ENCODE assay signal across 10 cellular contexts in the genomic region with DNA sequence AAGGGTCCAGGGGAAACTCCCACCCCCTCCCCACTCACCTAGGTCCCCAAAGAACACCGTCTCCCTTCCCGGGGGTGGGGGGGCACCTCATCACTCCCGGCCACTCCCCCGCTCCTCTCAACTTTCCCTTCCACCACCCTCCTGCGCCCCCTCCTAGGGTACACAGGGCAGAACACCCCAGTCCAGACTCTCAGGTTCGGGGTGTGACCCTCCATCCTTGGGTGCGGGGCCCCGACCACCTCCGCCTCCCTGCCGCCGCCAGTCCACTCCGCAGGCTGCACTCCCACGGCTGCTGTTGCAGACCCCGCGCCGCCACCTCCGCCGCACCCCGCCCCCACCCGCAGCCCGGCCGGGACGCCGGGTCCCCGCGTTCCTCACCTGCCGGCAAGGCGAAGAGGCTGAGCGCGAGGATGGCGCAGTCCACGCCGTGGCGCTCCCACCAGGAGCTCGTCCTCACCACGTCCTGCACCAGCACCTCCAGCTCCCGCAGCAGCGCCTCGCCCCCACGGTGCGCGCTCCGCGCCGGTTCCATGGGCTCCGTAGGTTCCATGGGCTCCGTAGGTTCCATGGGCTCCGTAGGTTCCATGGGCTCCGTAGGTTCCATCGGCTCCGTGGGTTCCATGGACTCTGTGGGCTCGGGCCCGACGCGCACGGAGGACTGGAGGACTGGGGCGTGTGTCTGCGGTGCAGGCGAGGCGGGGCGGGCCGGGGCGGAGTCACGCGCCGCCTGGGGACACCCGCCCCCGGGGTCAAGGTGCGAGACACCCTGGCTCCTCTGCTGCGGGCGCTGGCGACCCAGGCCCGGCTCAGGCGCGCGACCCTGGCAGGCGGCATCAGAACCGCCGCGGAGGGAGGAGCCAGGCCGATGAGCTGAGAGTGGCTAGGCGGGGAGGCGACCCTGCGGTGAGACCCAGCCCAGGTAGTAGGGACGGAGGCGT. TPM values are rescaled to one million over a fixed set of nuclear protein-coding genes. Genes with fewer than 3 reads are reported as not detected.
DNase-seq lines count a peak whose midpoint lies in the region; ATAC-seq, FAIRE-seq and TF ChIP-seq lines count a peak whose summit lies in the region.
"Had no signal": no experiment of that assay in that cellular context is flagged by ENCODE, and none has a peak within 500 bp of the region (broad histone marks: within the 10 kb centered on the region; RNA-seq: fewer than 3 reads in every experiment).

A gene with protein sequence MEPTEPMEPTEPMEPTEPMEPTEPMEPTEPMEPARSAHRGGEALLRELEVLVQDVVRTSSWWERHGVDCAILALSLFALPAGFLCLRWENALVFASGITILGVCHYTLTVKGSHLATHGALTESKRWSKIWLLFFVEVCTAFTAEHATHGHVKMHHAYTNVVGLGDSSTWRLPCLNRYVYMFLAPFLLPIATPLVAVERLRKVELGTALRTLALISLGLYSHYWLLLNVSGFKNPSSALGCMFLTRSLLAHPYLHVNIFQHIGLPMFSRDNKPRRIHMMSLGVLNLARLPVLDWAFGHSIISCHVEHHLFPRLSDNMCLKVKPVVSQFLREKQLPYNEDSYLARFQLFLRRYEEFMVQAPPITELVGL (minus strand): TSS at position 660 of the 938 bp plus-strand sequence. CDS start 38 bp downstream, at position 622.

- peak within 1 kb of the TSS; percentile 20 for H3K4me2 ChIP-seq in keratinocyte (ENCODE audit: control insufficient read depth, extremely low read depth, insufficient read depth, low read depth, low read length)

- peaks cover 27% of the 10 kb centered on the region for H3K27me3 ChIP-seq in bronchial epithelial cell (ENCODE audit: control insufficient read depth, insufficient read depth, low read length)
- H3K27me3 ChIP-seq in keratinocyte (ENCODE audit: control insufficient read depth, extremely low read depth, insufficient read depth, low read length), result peaks cover 48% of the 10 kb centered on the region

- peak within 1 kb of the TSS; percentile 55 for H3K4me3 Mint-ChIP-seq in T-helper 2 cell treated with Interferon-gamma antibody and Interleukin-4, amounts not matched to agents 5 μg/mL and 100 μg/mL, for 36 hours

- TF ChIP-seq CTCF in bronchial epithelial cell (IDR thresholded peaks at IDR 0.05; ENCODE audit: insufficient read depth, low read length, severe bottlenecking) (no peak), keratinocyte (optimal IDR thresholded peaks at IDR 0.05 in 1 of 3, IDR thresholded peaks at IDR 0.05 in 1 of 3, conservative IDR thresholded peaks at IDR 0.05 in 1 of 3; ENCODE audit: extremely low read depth in 1 of 3, insufficient read depth in 2 of 3, low read length in 3 of 3) (no peak)

- H3K79me2 ChIP-seq in keratinocyte (ENCODE audit: control insufficient read depth, insufficient read depth, low read length), result no peaks in the 10 kb centered on the region

- H3K9me1 ChIP-seq in keratinocyte (ENCODE audit: control insufficient read depth, extremely low read depth, insufficient read depth, low read length), result no peaks in the 10 kb centered on the region

- no peaks in the 10 kb centered on the region for H3K36me3 ChIP-seq in bronchial epithelial cell (ENCODE audit: control insufficient read depth, insufficient read depth, low read length)
- no peaks in the 10 kb centered on the region for H3K36me3 ChIP-seq in keratinocyte (ENCODE audit: control insufficient read depth in 2 of 2, extremely low read depth in 1 of 2, insufficient read depth in 2 of 2, low read length in 2 of 2)

- ATAC-seq in HG02970 (IDR thresholded peaks at IDR 0.05; ENCODE audit: low FRiP score, unreplicated experiment) (no peak), GM18870 (IDR thresholded peaks at IDR 0.05; ENCODE audit: unreplicated experiment) (no peak)

- H3K4me3 ChIP-seq in bronchial epithelial cell (ENCODE audit: low read depth, low read length) (peak within 1 kb of the TSS; percentile 15), keratinocyte (ENCODE audit: control insufficient read depth in 2 of 3, extremely low read depth in 1 of 3, insufficient read depth in 2 of 3, low read depth in 1 of 3, low read length in 3 of 3) (peak within 1 kb of the TSS in 2 of 3 experiments; percentile 1 to 29)

- H3K27ac ChIP-seq in keratinocyte (ENCODE audit: control insufficient read depth, insufficient read depth, low read length), result no peak within 1 kb of the TSS

- H3K9me3 Mint-ChIP-seq in T-helper 2 cell treated with Interferon-gamma antibody and Interleukin-4, amounts not matched to agents 5 μg/mL and 100 μg/mL, for 36 hours, result no peaks in the 10 kb centered on the region

- peaks cover 48% of the 10 kb centered on the region for H3K27me3 Mint-ChIP-seq in T-helper 2 cell treated with Interferon-gamma antibody and Interleukin-4, amounts not matched to agents 5 μg/mL and 100 μg/mL, for 36 hours (ENCODE audit: low read depth)

- H3K9me3 ChIP-seq in keratinocyte (ENCODE audit: control insufficient read depth, low read depth, low read length), result no peaks in the 10 kb centered on the region

- no peak for DNase-seq in T-helper 2 cell treated with Interferon-gamma antibody and Interleukin-4, amounts not matched to agents 5 μg/mL and 100 μg/mL, for 36 hours (ENCODE audit: low spot score)
- DNase-seq in T-helper 2 cell, result no peak
- DNase-seq in bronchial epithelial cell (ENCODE audit: low read depth), result no peak
- DNase-seq in keratinocyte (ENCODE audit: low read depth, low spot score), result no peak
- DNase-seq in stimulated activated naive CD4-positive, alpha-beta T cell treated with Interleukin-2 at 50 U/mL for 16 hours (lab: John Stamatoyannopoulos, UW), result peak; percentile 2
- DNase-seq in kidney glomerular epithelial cell (lab: John Stamatoyannopoulos, UW), result no peak

- no peak for FAIRE-seq in bronchial epithelial cell (lab: Jason Lieb, UNC)
- FAIRE-seq in keratinocyte (lab: Jason Lieb, UNC), result no peak

- no peaks in the 10 kb centered on the region for H3K36me3 Mint-ChIP-seq in T-helper 2 cell treated with Interferon-gamma antibody and Interleukin-4, amounts not matched to agents 5 μg/mL and 100 μg/mL, for 36 hours (ENCODE audit: low read depth)

- H3K9ac ChIP-seq in keratinocyte (ENCODE audit: control insufficient read depth, extremely low read depth, insufficient read depth, low read length), result no peak within 1 kb of the TSS

- no peaks in the 10 kb centered on the region for H4K20me1 ChIP-seq in keratinocyte (ENCODE audit: control insufficient read depth, extremely low read depth, insufficient read depth, low read length)

- no peak within 1 kb of the TSS for H3K27ac Mint-ChIP-seq in T-helper 2 cell treated with Interferon-gamma antibody and Interleukin-4, amounts not matched to agents 5 μg/mL and 100 μg/mL, for 36 hours

- H3K4me1 Mint-ChIP-seq in T-helper 2 cell treated with Interferon-gamma antibody and Interleukin-4, amounts not matched to agents 5 μg/mL and 100 μg/mL, for 36 hours (ENCODE audit: low read depth), result peaks cover 2% of the 10 kb centered on the region

- H3K4me1 ChIP-seq in keratinocyte (ENCODE audit: control insufficient read depth, extremely low read depth, insufficient read depth, low read length), result peaks cover 1% of the 10 kb centered on the region

- no peak within 1 kb of the TSS for H2AFZ ChIP-seq in keratinocyte (ENCODE audit: control insufficient read depth, low read length)

- dilution Hi-C loops in keratinocyte (cut with MboI; ENCODE audit: extremely low pct_ligation_motif_present, low sequenced_read_pairs), result no loop called here

RNA-seq across cellular contexts. Expression of the gene that starts here (rescaled TPM):
- total RNA-seq in bronchial epithelial cell, result 0.26 TPM in 1 of 2 replicates, not detected in the other
- 0.07 to 0.57 TPM in 2 of 3 replicates, not detected in the other for polyA plus RNA-seq in keratinocyte
- 0.30 TPM for polyA plus RNA-seq in keratinocyte (2011; ENCODE audit: low read depth)
- not detected in 2 replicates for polyA plus RNA-seq in keratinocyte (2011; cell fraction: cytosol; rRNA removed)
- 0.29 TPM in 1 of 2 replicates, not detected in the other for polyA plus RNA-seq in keratinocyte (2011; cell fraction: nucleus; rRNA removed)
- 0.97 TPM in 1 of 2 replicates, not detected in the other for polyA plus RNA-seq in keratinocyte (2012; ENCODE audit: low replicate concordance)
- polyA minus RNA-seq in keratinocyte, result 0.29 to 0.43 TPM in 2 of 3 replicates, not detected in the other
- polyA minus RNA-seq in keratinocyte (2011; cell fraction: cytosol; rRNA and poly(A)+ RNA removed), result not detected
- 0.32 TPM in 1 of 2 replicates, not detected in the other for polyA minus RNA-seq in keratinocyte (2011; cell fraction: nucleus; rRNA and poly(A)+ RNA removed)
- total RNA-seq: renal cortical epithelial cell had no signal
- polyA plus RNA-seq: AG04450 had no signal
